ENCODE assay signal across 3 cellular contexts in the genomic region with DNA sequence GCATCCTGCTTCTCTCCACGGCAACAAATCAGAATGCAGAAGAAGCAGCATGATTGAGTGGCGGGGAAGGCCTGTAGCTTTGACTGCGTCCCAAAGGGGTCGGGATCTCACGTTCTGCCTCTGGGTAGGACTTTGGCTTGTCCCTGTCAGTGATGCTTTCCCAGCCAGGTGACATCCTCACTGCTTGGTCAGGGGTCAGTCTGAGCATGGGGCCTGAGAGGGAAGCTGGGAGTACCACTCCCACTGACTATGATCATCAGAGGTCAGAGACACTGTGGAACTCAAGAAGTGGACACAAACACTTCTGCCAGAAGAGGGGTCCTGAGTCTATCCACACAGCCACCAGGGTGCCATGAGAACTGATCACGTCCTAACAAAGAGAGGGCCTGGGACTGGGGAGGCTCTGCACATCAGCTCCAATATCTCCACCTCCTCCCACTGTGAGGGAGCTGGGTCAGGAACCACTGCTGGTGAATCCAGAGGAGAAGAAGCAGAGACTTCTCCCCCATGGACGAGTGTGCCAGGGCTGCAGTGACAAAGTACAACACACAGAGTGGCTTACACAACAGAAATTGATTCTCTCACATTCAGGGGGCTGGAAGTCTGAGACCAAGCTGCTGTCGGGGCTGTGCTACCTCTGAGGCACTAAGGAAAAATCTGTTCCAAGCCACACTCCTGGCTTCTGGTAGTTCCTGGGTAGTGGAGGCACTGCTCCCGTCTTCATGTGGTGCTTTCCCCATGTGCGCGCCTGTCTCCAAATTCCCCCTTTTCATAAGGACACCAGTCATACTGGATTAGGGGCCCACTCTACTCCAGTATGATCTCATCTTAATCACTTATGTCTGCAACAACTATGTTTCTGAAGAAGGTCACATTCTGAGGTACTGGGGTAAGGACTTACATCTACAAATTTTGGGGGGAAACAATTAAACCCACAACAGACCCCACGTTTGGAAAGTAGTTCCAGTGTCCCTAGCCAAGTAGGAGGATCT.
TF ChIP-seq lines count a peak whose summit lies in the region.

No MANE protein-coding gene starts in this region.

TF ChIP-seq in liver, 16 proteins besides CTCF, POLR2A, EP300 and RAD21:
- peak; percentile 20 to 21 for TF ChIP-seq RXRA (IDR thresholded peaks at IDR 0.05)
- peak; percentile 44 to 68 for TF ChIP-seq HNF4A (conservative IDR thresholded peaks at IDR 0.05)
- no peak for TF ChIP-seq FOXA1 (IDR thresholded peaks at IDR 0.05)
- peak; percentile 38 for TF ChIP-seq HNF4G (IDR thresholded peaks at IDR 0.05)
TF ChIP-seq in liver: peak in this region for 3.

TF ChIP-seq in HepG2, 621 proteins besides CTCF, POLR2A, EP300 and RAD21:
- no peak for TF ChIP-seq ZNF572 (CRISPR knock-in tag; IDR thresholded peaks at IDR 0.05)
- no peak for TF ChIP-seq ZNF3 (CRISPR knock-in tag; IDR thresholded peaks at IDR 0.05)
- no peak for TF ChIP-seq SMAD3 (CRISPR knock-in tag; IDR thresholded peaks at IDR 0.05)
- no peak for TF ChIP-seq FOXJ3 (CRISPR knock-in tag; IDR thresholded peaks at IDR 0.05; ENCODE audit: borderline replicate concordance)
- no peak for TF ChIP-seq ZKSCAN5 (CRISPR knock-in tag; IDR thresholded peaks at IDR 0.05)
- no peak for TF ChIP-seq FOXO1 (CRISPR knock-in tag; IDR thresholded peaks at IDR 0.05)
- TF ChIP-seq SRY (CRISPR knock-in tag; IDR thresholded peaks at IDR 0.05): no peak
- TF ChIP-seq BRCA1 (CRISPR knock-in tag; IDR thresholded peaks at IDR 0.05): no peak
- no peak for TF ChIP-seq ZNF337 (CRISPR knock-in tag; IDR thresholded peaks at IDR 0.05; ENCODE audit: borderline replicate concordance, low read depth)
- TF ChIP-seq ESRRA (CRISPR knock-in tag; IDR thresholded peaks at IDR 0.05; ENCODE audit: low read depth): no peak
- no peak for TF ChIP-seq ZNF205 (CRISPR knock-in tag; IDR thresholded peaks at IDR 0.05)
- TF ChIP-seq PCBP1 (IDR thresholded peaks at IDR 0.05; ENCODE audit: borderline replicate concordance, low read depth, low read length): no peak
- TF ChIP-seq KDM4B (CRISPR knock-in tag; IDR thresholded peaks at IDR 0.05): no peak
- TF ChIP-seq ZNF333 (CRISPR knock-in tag; IDR thresholded peaks at IDR 0.05; ENCODE audit: borderline replicate concordance): no peak
- no peak for TF ChIP-seq ZZZ3 (CRISPR knock-in tag; IDR thresholded peaks at IDR 0.05; ENCODE audit: borderline replicate concordance)
- TF ChIP-seq SRSF4 (IDR thresholded peaks at IDR 0.05; ENCODE audit: low read depth, low read length, poor library complexity, severe bottlenecking): no peak
- TF ChIP-seq, protein P1, sequence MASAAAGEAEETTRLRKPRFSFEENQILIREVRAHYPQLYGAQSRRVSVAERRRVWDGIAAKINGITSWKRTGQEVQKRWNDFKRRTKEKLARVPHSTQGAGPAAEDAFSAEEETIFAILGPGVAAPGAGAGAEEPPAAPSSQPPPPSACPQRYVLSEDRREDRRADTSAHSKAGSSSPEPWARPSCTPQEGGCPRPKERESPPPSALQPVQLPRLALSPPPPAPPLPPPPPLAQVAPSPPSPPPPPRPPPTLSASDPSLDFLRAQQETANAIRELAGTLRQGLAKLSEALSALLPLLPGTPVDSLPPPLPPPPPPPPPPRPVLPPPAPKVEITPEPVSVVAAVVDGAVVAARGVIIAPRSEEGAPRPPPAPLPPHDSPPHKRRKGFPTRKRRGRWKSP (CRISPR knock-in tag; IDR thresholded peaks at IDR 0.05): no peak

TF ChIP-seq in H1, 55 proteins besides CTCF, POLR2A, EP300 and RAD21:
- TF ChIP-seq SP2 (IDR thresholded peaks at IDR 0.05; ENCODE audit: low read length) (no peak), BRCA1 (IDR thresholded peaks at IDR 0.05; ENCODE audit: low read depth, low read length) (no peak), RNF2 (IDR thresholded peaks at IDR 0.05; ENCODE audit: borderline replicate concordance, low read depth, low read length, missing control alignments, poor library complexity, severe bottlenecking) (no peak), SUZ12 (IDR thresholded peaks at IDR 0.05; ENCODE audit: low read length) (no peak), CHD1 (IDR thresholded peaks at IDR 0.05; ENCODE audit: low read depth, low read length) (no peak), SP1 (IDR thresholded peaks at IDR 0.05; ENCODE audit: low read depth, low read length) (no peak)
